ENCODE assay signal across 8 cellular contexts in genomic region chr1:218164930-218165686, GRCh38.
DNase-seq lines count a peak whose midpoint lies in the region; ATAC-seq and TF ChIP-seq lines count a peak whose summit lies in the region.

No MANE protein-coding gene starts in this region.

- peaks cover 65% of the 10 kb centered on the region for H3K27me3 ChIP-seq in RWPE2 (ENCODE audit: insufficient read depth, poor library complexity, severe bottlenecking)

- no peak overlapping the region for H3K27ac Mint-ChIP-seq in effector memory CD8-positive, alpha-beta T cell
- H3K27ac Mint-ChIP-seq in mesothelial cell of epicardium = peak overlapping the region; percentile 12

- H3K27me3 Mint-ChIP-seq in effector memory CD8-positive, alpha-beta T cell = peaks cover 41 to 44% of the 10 kb centered on the region in 2 donors
- peaks cover 81% of the 10 kb centered on the region for H3K27me3 Mint-ChIP-seq in mesothelial cell of epicardium (ENCODE audit: low read depth)

- H3K36me3 Mint-ChIP-seq in effector memory CD8-positive, alpha-beta T cell (ENCODE audit: insufficient read depth) = no peaks in the 10 kb centered on the region
- H3K36me3 Mint-ChIP-seq in mesothelial cell of epicardium = no peaks in the 10 kb centered on the region

- peaks cover 6 to 12% of the 10 kb centered on the region in 2 donors for H3K4me1 Mint-ChIP-seq in effector memory CD8-positive, alpha-beta T cell (ENCODE audit: low read depth in 2 of 2)
- peaks cover 13% of the 10 kb centered on the region for H3K4me1 Mint-ChIP-seq in mesothelial cell of epicardium

- H3K4me3 Mint-ChIP-seq in effector memory CD8-positive, alpha-beta T cell = peak overlapping the region; percentile 65 to 74
- peak overlapping the region; percentile 65 for H3K4me3 Mint-ChIP-seq in mesothelial cell of epicardium

- no peaks in the 10 kb centered on the region for H3K4me1 ChIP-seq in RWPE2 (ENCODE audit: insufficient read depth, poor library complexity, severe bottlenecking)

- TF ChIP-seq CTCF in RWPE2 (IDR thresholded peaks at IDR 0.05; ENCODE audit: poor library complexity, severe bottlenecking) (no peak), mesothelial cell of epicardium (IDR thresholded peaks at IDR 0.05; ENCODE audit: unreplicated experiment) (no peak)

- no peak overlapping the region for H3K27ac ChIP-seq in RWPE2 (ENCODE audit: poor library complexity, severe bottlenecking)

- H3K36me3 ChIP-seq in RWPE2 (ENCODE audit: low read depth) = no peaks in the 10 kb centered on the region

- peak; percentile 47 for ATAC-seq in HG02763 (IDR thresholded peaks at IDR 0.05; ENCODE audit: unreplicated experiment)
- peak; percentile 59 for ATAC-seq in RWPE2 (ENCODE audit: low read depth)
- ATAC-seq in effector memory CD8-positive, alpha-beta T cell (replicated peaks) = peak; percentile 29

- no peaks in the 10 kb centered on the region for H3K9me3 ChIP-seq in RWPE2 (ENCODE audit: severe bottlenecking)

- DNase-seq in NCI-H2081 (lab: John Stamatoyannopoulos, UW) (peak; percentile 46 to 70), NCI-H2081 treated with DMSO at 0.1 percent for 48 hours (lab: John Stamatoyannopoulos, UW) (no peak), RWPE2 (ENCODE audit: low spot score) (no peak), mesothelial cell of epicardium (ENCODE audit: low spot score in 2 of 2, unreplicated experiment in 2 of 2) (peak in 1 of 2 experiments; percentile 46), SW 1271 (lab: John Stamatoyannopoulos, UW) (no peak), NCI-H446 treated with DMSO at 0.1 percent for 48 hours (lab: John Stamatoyannopoulos, UW) (no peak)
- no peak for DNase-seq in effector memory CD8-positive, alpha-beta T cell

- H3K4me3 ChIP-seq in RWPE2 (ENCODE audit: severe bottlenecking) = peak overlapping the region; percentile 25

- no peaks in the 10 kb centered on the region for H3K9me3 Mint-ChIP-seq in effector memory CD8-positive, alpha-beta T cell
- no peaks in the 10 kb centered on the region for H3K9me3 Mint-ChIP-seq in mesothelial cell of epicardium

Comparison
In these comparisons a context has a peak if more than half of its experiments do, and no peak if none do; other contexts are left out.
1. DNase-seq: peak in NCI-H2081 (2 of 2); none in NCI-H2081 treated with DMSO at 0.1 percent for 48 hours (single experiment), RWPE2 (single experiment), effector memory CD8-positive, alpha-beta T cell (0 of 3), SW 1271 (0 of 2) and NCI-H446 treated with DMSO at 0.1 percent for 48 hours (single experiment).
2. Peak in every context shown above with its lines, with median percentiles within 50 percentile points of each other: ATAC-seq.